Comparison of ENCODE assay signal across 8 cellular contexts in genomic region chr9:112921549-112921948, GRCh38. TPM values are rescaled to one million over a fixed set of nuclear protein-coding genes. Genes with fewer than 3 reads are reported as not detected.
DNase-seq lines count a peak whose midpoint lies in the region; ATAC-seq and TF ChIP-seq lines count a peak whose summit lies in the region.

No MANE protein-coding gene starts in this region.

- DNase-seq in H9 (peak; percentile 37), Panc1 (ENCODE audit: low read depth, low spot score) (no peak), fibroblast of pulmonary artery (ENCODE audit: low read depth) (peak; percentile 71), stromal cell of bone marrow (ENCODE audit: low read depth) (peak; percentile 51), left colon (no peak), ecto neural progenitor cell (ENCODE audit: low spot score) (no peak)
- DNase-seq in activated T-helper 2 cell treated with anti-CD3 and anti-CD28 coated beads, Interferon-gamma antibody, Interleukin-2, Interleukin-4, amounts not matched to agents 10 μg/mL and 5 μg/mL and 100 μg/mL, durations not matched to agents 14 hours and 24 hours and 36 hours (ENCODE audit: low spot score) = no peak

- no peak overlapping the region for H3K4me2 ChIP-seq in DOHH2 (ENCODE audit: low read length)
- H3K4me2 ChIP-seq in H9 (ENCODE audit: insufficient read depth, insufficient read length, low read length) = no peak overlapping the region

- no peak overlapping the region for H2BK20ac ChIP-seq in H9 (ENCODE audit: low read depth, low read length, poor library complexity, severe bottlenecking)

- H2AFZ ChIP-seq in H9 (ENCODE audit: low read length) = no peak overlapping the region

- no peak overlapping the region for H4K8ac ChIP-seq in H9 (replicated peaks; ENCODE audit: insufficient read length, low read depth, low read length)

- H3K9me3 ChIP-seq in DOHH2 (ENCODE audit: control insufficient read depth, insufficient read depth, low read length) (no peaks in the 10 kb centered on the region), H9 (ENCODE audit: control insufficient read depth, low read depth, low read length) (no peaks in the 10 kb centered on the region), Panc1 (ENCODE audit: control insufficient read depth, insufficient read depth, low read depth, low read length) (no peaks in the 10 kb centered on the region)

- H3K4me1 ChIP-seq in DOHH2 (ENCODE audit: control insufficient read depth, low read length) (no peaks in the 10 kb centered on the region), H9 (ENCODE audit: insufficient read depth, low read length) (no peaks in the 10 kb centered on the region), Panc1 (ENCODE audit: control insufficient read depth, insufficient read depth, low read length) (no peaks in the 10 kb centered on the region)

- POLR2A ChIA-PET in Panc1 (lab: Charles Lee) = no interaction called here

- H3K18ac ChIP-seq in H9 (ENCODE audit: insufficient read length, low read depth, low read length) = no peak overlapping the region

- H3K4me3 Mint-ChIP-seq in H9 = no peak overlapping the region
- no peak overlapping the region for H3K4me3 Mint-ChIP-seq in activated T-helper 2 cell treated with anti-CD3 and anti-CD28 coated beads, Interferon-gamma antibody, Interleukin-2, Interleukin-4, amounts not matched to agents 10 μg/mL and 5 μg/mL and 100 μg/mL, durations not matched to agents 14 hours and 24 hours and 36 hours (ENCODE audit: low read depth)

- H3K36me3 Mint-ChIP-seq in H9 (ENCODE audit: insufficient read depth in 1 of 3, low read depth in 3 of 3) = no peaks in the 10 kb centered on the region
- H3K36me3 Mint-ChIP-seq in activated T-helper 2 cell treated with anti-CD3 and anti-CD28 coated beads, Interferon-gamma antibody, Interleukin-2, Interleukin-4, amounts not matched to agents 10 μg/mL and 5 μg/mL and 100 μg/mL, durations not matched to agents 14 hours and 24 hours and 36 hours (ENCODE audit: low read depth) = no peaks in the 10 kb centered on the region

- no peaks in the 10 kb centered on the region for H3K23me2 ChIP-seq in H9 (ENCODE audit: insufficient read length, low read depth, low read length, poor library complexity, severe bottlenecking)

- H2BK5ac ChIP-seq in H9 (ENCODE audit: insufficient read length, low read length) = no peak overlapping the region

- no peak overlapping the region for H2BK15ac ChIP-seq in H9 (ENCODE audit: low read depth, low read length)

- no peak overlapping the region for H3K23ac ChIP-seq in H9 (ENCODE audit: insufficient read length, low read depth, low read length)

- H3K4me3 ChIP-seq in DOHH2 (ENCODE audit: low read length) (no peak overlapping the region), Panc1 (ENCODE audit: low read depth in 2 of 2, low read length in 2 of 2) (no peak overlapping the region), fibroblast of pulmonary artery (replicated peaks; ENCODE audit: low read depth, low read length) (no peak overlapping the region)

- peaks cover 47% of the 10 kb centered on the region for H3K27me3 Mint-ChIP-seq in H9 (ENCODE audit: low read depth)
- peaks cover 10% of the 10 kb centered on the region for H3K27me3 Mint-ChIP-seq in activated T-helper 2 cell treated with anti-CD3 and anti-CD28 coated beads, Interferon-gamma antibody, Interleukin-2, Interleukin-4, amounts not matched to agents 10 μg/mL and 5 μg/mL and 100 μg/mL, durations not matched to agents 14 hours and 24 hours and 36 hours (ENCODE audit: low read depth)

- peaks cover 15% of the 10 kb centered on the region; the same call in 1 of the 2 replicates for H3K27me3 ChIP-seq in DOHH2 (ENCODE audit: control insufficient read depth, low read length)
- no peaks in the 10 kb centered on the region for H3K27me3 ChIP-seq in H9 (ENCODE audit: insufficient read depth, low read length)
- H3K27me3 ChIP-seq in Panc1 (ENCODE audit: control insufficient read depth, insufficient read depth, low read length) = no peaks in the 10 kb centered on the region; the same call in 1 of the 2 replicates

- peaks cover 3% of the 10 kb centered on the region in 2 experiments for H3K4me1 Mint-ChIP-seq in H9
- peaks cover 4% of the 10 kb centered on the region for H3K4me1 Mint-ChIP-seq in activated T-helper 2 cell treated with anti-CD3 and anti-CD28 coated beads, Interferon-gamma antibody, Interleukin-2, Interleukin-4, amounts not matched to agents 10 μg/mL and 5 μg/mL and 100 μg/mL, durations not matched to agents 14 hours and 24 hours and 36 hours (ENCODE audit: low read depth)

- no peak overlapping the region for H2BK120ac ChIP-seq in H9 (ENCODE audit: low read depth, low read length, poor library complexity, severe bottlenecking)

- peak; percentile 74 for ATAC-seq in Panc1
- ATAC-seq in left colon = no peak

- H4K20me1 ChIP-seq in DOHH2 (ENCODE audit: control insufficient read depth, insufficient read depth, low read depth, low read length) (no peaks in the 10 kb centered on the region), H9 (ENCODE audit: control insufficient read depth, insufficient read depth, insufficient read length) (no peaks in the 10 kb centered on the region)

- no peak overlapping the region for H2AK5ac ChIP-seq in H9 (ENCODE audit: insufficient read length, low read length)

- H3F3A ChIP-seq in DOHH2 (ENCODE audit: control insufficient read depth, insufficient read depth) = no peaks in the 10 kb centered on the region

- no peak overlapping the region for H3K27ac ChIP-seq in DOHH2 (ENCODE audit: low read depth, low read length)
- H3K27ac ChIP-seq in H9 (ENCODE audit: insufficient read length, low read depth, low read length) = no peak overlapping the region
- H3K27ac ChIP-seq in Panc1 (ENCODE audit: low read length) = no peak overlapping the region

- intact Hi-C loops in Panc1 (cut with micrococcal nuclease; ENCODE audit: unreplicated experiment) (no loop called here), left colon (cut with DNase I, micrococcal nuclease) (no loop called here)
- intact Hi-C loops in activated T-helper 2 cell treated with anti-CD3 and anti-CD28 coated beads, Interferon-gamma antibody, Interleukin-2, Interleukin-4, amounts not matched to agents 10 μg/mL and 5 μg/mL and 100 μg/mL, durations not matched to agents 14 hours and 24 hours and 36 hours (cut with micrococcal nuclease) = no loop called here

- H3K4ac ChIP-seq in H9 (ENCODE audit: low read depth, low read length) = no peak overlapping the region

- BruUV-seq in Panc1 (replicated peaks; lab: Mats Ljungman, UMichigan) = no TSS peak

- no peak overlapping the region for H4K5ac ChIP-seq in H9 (ENCODE audit: insufficient read length, low read depth, low read length)

- H3T11ph ChIP-seq in H9 (ENCODE audit: low read length) = no peak overlapping the region

- no peak overlapping the region for H2BK12ac ChIP-seq in H9 (ENCODE audit: insufficient read length, low read depth, low read length)

- H3K36me3 ChIP-seq in DOHH2 (ENCODE audit: control insufficient read depth, low read length) = no peaks in the 10 kb centered on the region
- H3K36me3 ChIP-seq in Panc1 (ENCODE audit: control insufficient read depth, insufficient read depth, low read length) = no peaks in the 10 kb centered on the region

- no peaks in the 10 kb centered on the region for H3K9me2 ChIP-seq in DOHH2 (replicated peaks; ENCODE audit: control insufficient read depth, low read length)

- no peak overlapping the region for H4K91ac ChIP-seq in H9 (ENCODE audit: insufficient read length, low read depth, low read length)

- no peak overlapping the region for H3K56ac ChIP-seq in H9 (ENCODE audit: insufficient read length, low read depth, low read length)

- H3K27ac Mint-ChIP-seq in H9 = no peak overlapping the region
- H3K27ac Mint-ChIP-seq in activated T-helper 2 cell treated with anti-CD3 and anti-CD28 coated beads, Interferon-gamma antibody, Interleukin-2, Interleukin-4, amounts not matched to agents 10 μg/mL and 5 μg/mL and 100 μg/mL, durations not matched to agents 14 hours and 24 hours and 36 hours = no peak overlapping the region

- no peak overlapping the region for H3K14ac ChIP-seq in H9 (ENCODE audit: insufficient read depth, low read length)

- H3K79me2 ChIP-seq in DOHH2 (ENCODE audit: control insufficient read depth, low read length) (no peaks in the 10 kb centered on the region), H9 (ENCODE audit: insufficient read depth, low read length) (no peaks in the 10 kb centered on the region)

- H3K9me3 Mint-ChIP-seq in H9 = no peaks in the 10 kb centered on the region; a peak in 2 of 5 replicates
- no peaks in the 10 kb centered on the region for H3K9me3 Mint-ChIP-seq in activated T-helper 2 cell treated with anti-CD3 and anti-CD28 coated beads, Interferon-gamma antibody, Interleukin-2, Interleukin-4, amounts not matched to agents 10 μg/mL and 5 μg/mL and 100 μg/mL, durations not matched to agents 14 hours and 24 hours and 36 hours

- in situ Hi-C loops in Panc1 (cut with HindIII; ENCODE audit: low pct_unique_long_range_greater_than_20kb, low sequenced_read_pairs) = no loop called here

- CTCF ChIA-PET in Panc1 (lab: Charles Lee) = no interaction called here

- TF ChIP-seq CTCF in DOHH2 (IDR thresholded peaks at IDR 0.05; ENCODE audit: low read depth, low read length, poor library complexity, severe bottlenecking) (peak; percentile 68), H9 (conservative IDR thresholded peaks at IDR 0.05) (peak; percentile 72), Panc1 (IDR thresholded peaks at IDR 0.05) (peak; percentile 64), fibroblast of pulmonary artery (IDR thresholded peaks at IDR 0.05; ENCODE audit: low read length, missing control alignments) (peak; percentile 72)

- no peak overlapping the region for H3K9ac ChIP-seq in H9 (ENCODE audit: extremely low read depth, insufficient read length, low read length)

- WGBS in H9 (ENCODE audit: extremely low coverage, insufficient read length, low lambda C conversion rate) = no CpG with 5 or more reads among the region's 3 CpGs

- H3K79me1 ChIP-seq in H9 (ENCODE audit: insufficient read depth, low read depth, low read length, poor library complexity, severe bottlenecking) = no peaks in the 10 kb centered on the region

RNA-seq across cellular contexts. Expression of gene SLC46A2, which starts 30.9 kb away (rescaled TPM):
- total RNA-seq in H9 (2021) (not detected in 2 replicates), Panc1 (2021; ENCODE audit: unreplicated experiment) (not detected), left colon (not detected)
- polyA plus RNA-seq in Panc1 (2012; ENCODE audit: insufficient read length) = not detected
- not detected in 2 replicates for total RNA-seq in activated T-helper 2 cell treated with anti-CD3 and anti-CD28 coated beads, Interferon-gamma antibody, Interleukin-2, Interleukin-4, amounts not matched to agents 10 μg/mL and 5 μg/mL and 100 μg/mL, durations not matched to agents 14 hours and 24 hours and 36 hours

Comparison
In these comparisons a context has a peak if more than half of its experiments do, and no peak if none do; other contexts are left out.
1. DNase-seq: peak in H9 (single experiment), fibroblast of pulmonary artery (single experiment) and stromal cell of bone marrow (single experiment); none in Panc1 (single experiment), left colon (0 of 2), activated T-helper 2 cell treated with anti-CD3 and anti-CD28 coated beads, Interferon-gamma antibody, Interleukin-2, Interleukin-4, amounts not matched to agents 10 μg/mL and 5 μg/mL and 100 μg/mL, durations not matched to agents 14 hours and 24 hours and 36 hours (single experiment) and ecto neural progenitor cell (single experiment).
2. Peak in every context shown above with its lines, with median percentiles within 50 percentile points of each other: CTCF ChIP-seq.